In the genomic region with DNA sequence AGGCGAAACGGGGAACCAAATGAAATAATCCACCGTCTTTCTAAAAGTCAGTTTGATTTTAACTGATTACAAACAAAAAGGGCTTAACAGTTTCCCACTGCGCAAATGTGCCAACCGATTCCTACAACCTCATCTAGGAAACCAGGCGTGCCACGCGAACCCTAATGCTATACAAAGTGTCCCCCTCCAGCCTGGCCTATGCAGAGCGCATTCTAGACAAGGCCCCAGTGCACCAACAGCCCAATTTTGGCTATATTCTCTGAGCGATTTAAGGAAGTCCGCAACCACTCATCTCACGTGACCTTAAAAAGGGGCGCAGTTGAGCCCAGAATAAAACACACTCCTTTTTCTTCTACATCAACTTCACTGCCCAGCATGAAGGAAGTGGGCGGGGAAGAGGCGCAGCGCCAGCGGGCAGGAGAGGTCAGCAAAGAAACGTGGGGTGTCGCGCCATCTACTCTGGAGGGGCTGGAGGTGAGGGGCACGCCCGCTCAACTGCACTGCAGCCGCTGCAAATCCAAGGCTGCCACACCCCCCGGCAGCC, we compare ENCODE assay signal across 9 cellular contexts. TPM values are rescaled to one million over a fixed set of nuclear protein-coding genes. Genes with fewer than 3 reads are reported as not detected.
DNase-seq lines count a peak whose midpoint lies in the region; ATAC-seq and TF ChIP-seq lines count a peak whose summit lies in the region.
"Had no signal": no experiment of that assay in that cellular context is flagged by ENCODE, and none has a peak within 500 bp of the region (broad histone marks: within the 10 kb centered on the region; RNA-seq: fewer than 3 reads in every experiment).

No MANE protein-coding gene starts in this region.

- H3K4me3 Mint-ChIP-seq in Caco-2 (ENCODE audit: unreplicated experiment) = peak overlapping the region; percentile 98
- peak overlapping the region; percentile 86 for H3K4me3 Mint-ChIP-seq in dendritic cell treated with granulocyte-macrophage colony-stimulating factor and Interleukin-4, amounts not matched to agents 40 ng/mL and 50 ng/mL, for 4 days

- H3K4me1 Mint-ChIP-seq in Caco-2 (ENCODE audit: low read depth, unreplicated experiment) = peaks cover 14% of the 10 kb centered on the region
- H3K4me1 Mint-ChIP-seq in dendritic cell treated with granulocyte-macrophage colony-stimulating factor and Interleukin-4, amounts not matched to agents 40 ng/mL and 50 ng/mL, for 4 days (ENCODE audit: low read depth) = peaks cover 59% of the 10 kb centered on the region

- peak; percentile 38 for ATAC-seq in GM19328 (IDR thresholded peaks at IDR 0.05; ENCODE audit: unreplicated experiment)
- peak; percentile 45 for ATAC-seq in HG03354 (IDR thresholded peaks at IDR 0.05; ENCODE audit: poor library complexity, severe bottlenecking, unreplicated experiment)
- peak; percentile 54 for ATAC-seq in SK-N-SH treated with all-trans-retinoic acid at 6 μM for 48 hours
- peak; percentile 39 to 57 (median 46) for ATAC-seq in right lobe of liver

- no peak for TF ChIP-seq POLR2A in right lobe of liver (IDR thresholded peaks at IDR 0.05)

- POLR2A ChIA-PET in Caco-2 (lab: Charles Lee) = no interaction called here

- peaks cover 30% of the 10 kb centered on the region for H3K36me3 Mint-ChIP-seq in Caco-2 (ENCODE audit: insufficient read depth, unreplicated experiment)
- peaks cover 36% of the 10 kb centered on the region for H3K36me3 Mint-ChIP-seq in dendritic cell treated with granulocyte-macrophage colony-stimulating factor and Interleukin-4, amounts not matched to agents 40 ng/mL and 50 ng/mL, for 4 days (ENCODE audit: low read depth)

- intact Hi-C loops in Caco-2 (cut with micrococcal nuclease; ENCODE audit: unreplicated experiment) = no loop called here
- intact Hi-C loops in dendritic cell treated with granulocyte-macrophage colony-stimulating factor and Interleukin-4, amounts not matched to agents 40 ng/mL and 50 ng/mL, for 4 days (cut with micrococcal nuclease) = loop anchor here (2.0 to 5.0 kb wide), 3 partner anchors 35 to 300 kb away; a partner anchor contains a TSS
- intact Hi-C loops in right lobe of liver (cut with DNase I) = no loop called here

- H3K9me3 ChIP-seq in Caco-2 (no peaks in the 10 kb centered on the region), right lobe of liver (no peaks in the 10 kb centered on the region)

- 13% methylated on average over 13 of the region's 24 CpGs for WGBS in right lobe of liver (ENCODE audit: insufficient coverage, low coverage, low lambda C conversion rate, missing lambda C conversion rate)

- H3K27me3 Mint-ChIP-seq in Caco-2 (ENCODE audit: insufficient read depth, unreplicated experiment) = no peaks in the 10 kb centered on the region
- no peaks in the 10 kb centered on the region for H3K27me3 Mint-ChIP-seq in dendritic cell treated with granulocyte-macrophage colony-stimulating factor and Interleukin-4, amounts not matched to agents 40 ng/mL and 50 ng/mL, for 4 days

- H3K27ac ChIP-seq in right lobe of liver = peak overlapping the region; percentile 92 to 99 (median 98)

- H3K36me3 ChIP-seq in Caco-2 (ENCODE audit: control insufficient read depth, insufficient read depth, low read length) (no peaks in the 10 kb centered on the region), right lobe of liver (no peaks in the 10 kb centered on the region)

- CTCF ChIA-PET in Caco-2 (lab: Charles Lee) = no interaction called here

- DNase-seq in Caco-2 (no peak), right lobe of liver (peak; percentile 72 to 82 (median 73)), stromal cell of bone marrow (ENCODE audit: low read depth) (peak; percentile 40), NCI-H774 (lab: John Stamatoyannopoulos, UW) (no peak)

- H3K27me3 ChIP-seq in Caco-2 (replicated peaks; ENCODE audit: control insufficient read depth, insufficient read depth, low read length) (no peaks in the 10 kb centered on the region), right lobe of liver (no peaks in the 10 kb centered on the region)

- peak overlapping the region; percentile 90 for H3K27ac Mint-ChIP-seq in Caco-2 (ENCODE audit: unreplicated experiment)
- peak overlapping the region; percentile 98 for H3K27ac Mint-ChIP-seq in dendritic cell treated with granulocyte-macrophage colony-stimulating factor and Interleukin-4, amounts not matched to agents 40 ng/mL and 50 ng/mL, for 4 days

- H3K4me1 ChIP-seq in Caco-2 = peaks cover 24% of the 10 kb centered on the region
- peaks cover 0 to 23% (median 8%) of the 10 kb centered on the region in 4 donors for H3K4me1 ChIP-seq in right lobe of liver

- TF ChIP-seq CTCF in Caco-2 (IDR thresholded peaks at IDR 0.05; ENCODE audit: insufficient read depth in 1 of 2, low read depth in 1 of 2, low read length in 1 of 2, severe bottlenecking in 1 of 2, unreplicated experiment in 1 of 2) = no peak
- no peak for TF ChIP-seq CTCF in right lobe of liver (IDR thresholded peaks at IDR 0.05)

- H3K9me3 Mint-ChIP-seq in Caco-2 (ENCODE audit: unreplicated experiment) = no peaks in the 10 kb centered on the region
- H3K9me3 Mint-ChIP-seq in dendritic cell treated with granulocyte-macrophage colony-stimulating factor and Interleukin-4, amounts not matched to agents 40 ng/mL and 50 ng/mL, for 4 days = no peaks in the 10 kb centered on the region

- no TSS peak for BruUV-seq in Caco-2 (replicated peaks; lab: Mats Ljungman, UMichigan)

- H3K4me3 ChIP-seq in Caco-2 (ENCODE audit: low read depth, low read length) (peak overlapping the region; percentile 73), right lobe of liver (peak overlapping the region; percentile 96 to 97 (median 97))

TF ChIP-seq in SK-N-SH treated with all-trans-retinoic acid at 6 μM for 48 hours, 23 proteins besides CTCF, POLR2A, EP300 and RAD21 (continues in another document):
- TF ChIP-seq SNAI2 (CRISPR knock-in tag; IDR thresholded peaks at IDR 0.05) = no peak
- TF ChIP-seq, protein P1, sequence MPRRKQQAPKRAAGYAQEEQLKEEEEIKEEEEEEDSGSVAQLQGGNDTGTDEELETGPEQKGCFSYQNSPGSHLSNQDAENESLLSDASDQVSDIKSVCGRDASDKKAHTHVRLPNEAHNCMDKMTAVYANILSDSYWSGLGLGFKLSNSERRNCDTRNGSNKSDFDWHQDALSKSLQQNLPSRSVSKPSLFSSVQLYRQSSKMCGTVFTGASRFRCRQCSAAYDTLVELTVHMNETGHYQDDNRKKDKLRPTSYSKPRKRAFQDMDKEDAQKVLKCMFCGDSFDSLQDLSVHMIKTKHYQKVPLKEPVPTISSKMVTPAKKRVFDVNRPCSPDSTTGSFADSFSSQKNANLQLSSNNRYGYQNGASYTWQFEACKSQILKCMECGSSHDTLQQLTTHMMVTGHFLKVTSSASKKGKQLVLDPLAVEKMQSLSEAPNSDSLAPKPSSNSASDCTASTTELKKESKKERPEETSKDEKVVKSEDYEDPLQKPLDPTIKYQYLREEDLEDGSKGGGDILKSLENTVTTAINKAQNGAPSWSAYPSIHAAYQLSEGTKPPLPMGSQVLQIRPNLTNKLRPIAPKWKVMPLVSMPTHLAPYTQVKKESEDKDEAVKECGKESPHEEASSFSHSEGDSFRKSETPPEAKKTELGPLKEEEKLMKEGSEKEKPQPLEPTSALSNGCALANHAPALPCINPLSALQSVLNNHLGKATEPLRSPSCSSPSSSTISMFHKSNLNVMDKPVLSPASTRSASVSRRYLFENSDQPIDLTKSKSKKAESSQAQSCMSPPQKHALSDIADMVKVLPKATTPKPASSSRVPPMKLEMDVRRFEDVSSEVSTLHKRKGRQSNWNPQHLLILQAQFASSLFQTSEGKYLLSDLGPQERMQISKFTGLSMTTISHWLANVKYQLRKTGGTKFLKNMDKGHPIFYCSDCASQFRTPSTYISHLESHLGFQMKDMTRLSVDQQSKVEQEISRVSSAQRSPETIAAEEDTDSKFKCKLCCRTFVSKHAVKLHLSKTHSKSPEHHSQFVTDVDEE (CRISPR knock-in tag; IDR thresholded peaks at IDR 0.05) = no peak
- no peak for TF ChIP-seq TOX (CRISPR knock-in tag; IDR thresholded peaks at IDR 0.05; ENCODE audit: borderline replicate concordance)
- no peak for TF ChIP-seq ZFP3 (CRISPR knock-in tag; IDR thresholded peaks at IDR 0.05)
- TF ChIP-seq, protein P2, sequence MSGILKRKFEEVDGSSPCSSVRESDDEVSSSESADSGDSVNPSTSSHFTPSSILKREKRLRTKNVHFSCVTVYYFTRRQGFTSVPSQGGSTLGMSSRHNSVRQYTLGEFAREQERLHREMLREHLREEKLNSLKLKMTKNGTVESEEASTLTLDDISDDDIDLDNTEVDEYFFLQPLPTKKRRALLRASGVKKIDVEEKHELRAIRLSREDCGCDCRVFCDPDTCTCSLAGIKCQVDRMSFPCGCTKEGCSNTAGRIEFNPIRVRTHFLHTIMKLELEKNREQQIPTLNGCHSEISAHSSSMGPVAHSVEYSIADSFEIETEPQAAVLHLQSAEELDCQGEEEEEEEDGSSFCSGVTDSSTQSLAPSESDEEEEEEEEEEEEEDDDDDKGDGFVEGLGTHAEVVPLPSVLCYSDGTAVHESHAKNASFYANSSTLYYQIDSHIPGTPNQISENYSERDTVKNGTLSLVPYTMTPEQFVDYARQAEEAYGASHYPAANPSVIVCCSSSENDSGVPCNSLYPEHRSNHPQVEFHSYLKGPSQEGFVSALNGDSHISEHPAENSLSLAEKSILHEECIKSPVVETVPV (CRISPR knock-in tag; IDR thresholded peaks at IDR 0.05) = no peak
- TF ChIP-seq GLIS3 (CRISPR knock-in tag; IDR thresholded peaks at IDR 0.05) = no peak
- no peak for TF ChIP-seq ZC3H10 (CRISPR knock-in tag; IDR thresholded peaks at IDR 0.05)
- no peak for TF ChIP-seq ZNF565 (CRISPR knock-in tag; conservative IDR thresholded peaks at IDR 0.05; ENCODE audit: low read depth)
- no peak for TF ChIP-seq BACH2 (CRISPR knock-in tag; IDR thresholded peaks at IDR 0.05; ENCODE audit: borderline replicate concordance)
- TF ChIP-seq, protein P3, sequence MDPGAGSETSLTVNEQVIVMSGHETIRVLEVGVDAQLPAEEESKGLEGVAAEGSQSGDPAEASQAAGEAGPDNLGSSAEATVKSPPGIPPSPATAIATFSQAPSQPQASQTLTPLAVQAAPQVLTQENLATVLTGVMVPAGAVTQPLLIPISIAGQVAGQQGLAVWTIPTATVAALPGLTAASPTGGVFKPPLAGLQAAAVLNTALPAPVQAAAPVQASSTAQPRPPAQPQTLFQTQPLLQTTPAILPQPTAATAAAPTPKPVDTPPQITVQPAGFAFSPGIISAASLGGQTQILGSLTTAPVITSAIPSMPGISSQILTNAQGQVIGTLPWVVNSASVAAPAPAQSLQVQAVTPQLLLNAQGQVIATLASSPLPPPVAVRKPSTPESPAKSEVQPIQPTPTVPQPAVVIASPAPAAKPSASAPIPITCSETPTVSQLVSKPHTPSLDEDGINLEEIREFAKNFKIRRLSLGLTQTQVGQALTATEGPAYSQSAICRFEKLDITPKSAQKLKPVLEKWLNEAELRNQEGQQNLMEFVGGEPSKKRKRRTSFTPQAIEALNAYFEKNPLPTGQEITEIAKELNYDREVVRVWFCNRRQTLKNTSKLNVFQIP (CRISPR knock-in tag; IDR thresholded peaks at IDR 0.05; ENCODE audit: borderline replicate concordance, low read depth) = no peak
- TF ChIP-seq ZNF70 (CRISPR knock-in tag; IDR thresholded peaks at IDR 0.05) = no peak

RNA-seq across cellular contexts. Expression of a gene that starts 0.8 kb away (rescaled TPM):
- total RNA-seq in Caco-2 (2022) (49.0 and 55.8 TPM in 2 replicates), right lobe of liver (10 to 100 TPM in 1 of 6 experiments, 1 to 10 TPM in 5; 6.0 to 12.4 (median 6.5) TPM)

RNA-seq across cellular contexts. Expression of a gene that starts 51.7 kb away (rescaled TPM):
- total RNA-seq in Caco-2 (2022) (not detected in 2 replicates), right lobe of liver (not detected)
- total RNA-seq: glomerular endothelial cell had no signal

Comparison
In these comparisons a context has a peak if more than half of its experiments do, and no peak if none do; other contexts are left out.
1. DNase-seq: peak in right lobe of liver (3 of 3) and stromal cell of bone marrow (single experiment); none in Caco-2 (0 of 2) and NCI-H774 (single experiment).
2. Peak in every context shown above with its lines, with median percentiles within 50 percentile points of each other: ATAC-seq.